Comparison of ENCODE assay signal across 18 cellular contexts in genomic region chr4:86400216-86400615, GRCh38.
"Had no signal": no experiment of that assay in that cellular context is flagged by ENCODE, and none has a peak within 500 bp of the region (broad histone marks: within the 10 kb centered on the region; RNA-seq: fewer than 3 reads in every experiment).

No MANE protein-coding gene starts in this region.

- H3K4me1 Mint-ChIP-seq: activated CD4-positive, alpha-beta memory T cell treated with anti-CD3 and anti-CD28 coated beads, Interleukin-2, amount 10 ng/mL, durations not matched to agents 7 days and 5 days; activated CD4-positive, alpha-beta T cell treated with anti-CD3 and anti-CD28 coated beads for 36 hours; stimulated activated naive CD8-positive, alpha-beta T cell treated with anti-CD3 and anti-CD28 coated beads, Interleukin-15, amount 100 ng/mL, for 72 hours had no signal

- H3K9me3 ChIP-seq: adrenal gland, spleen had no signal

- H3K27ac ChIP-seq: adrenal gland, spleen had no signal

- H3K36me3 ChIP-seq: adrenal gland, spleen had no signal

- H3K4me3 ChIP-seq: adrenal gland, spleen had no signal

- H3K4me3 Mint-ChIP-seq: activated CD4-positive, alpha-beta memory T cell treated with anti-CD3 and anti-CD28 coated beads, Interleukin-2, amount 10 ng/mL, durations not matched to agents 7 days and 5 days; activated CD4-positive, alpha-beta T cell treated with anti-CD3 and anti-CD28 coated beads for 36 hours; activated T-cell treated with anti-CD3 and anti-CD28 coated beads, Interleukin-2, amount 50 U/mL, for 4 hours; natural killer cell treated with Interleukin-12 subunit alpha and Interleukin-12 subunit beta and Interleukin-15 and Interleukin-18, amount 100 ng/mL, for 72 hours; stimulated activated naive CD8-positive, alpha-beta T cell treated with anti-CD3 and anti-CD28 coated beads, Interleukin-15, amount 100 ng/mL, for 72 hours; T-helper 1 cell treated with Interleukin-12 subunit alpha and Interleukin-12 subunit beta and Interleukin-4 antibody, amounts not matched to agents 30 μg/mL and 1 μg/mL, for 36 hours; type B pancreatic cell had no signal

- H3K9me3 Mint-ChIP-seq: activated CD4-positive, alpha-beta memory T cell treated with anti-CD3 and anti-CD28 coated beads, Interleukin-2, amount 10 ng/mL, durations not matched to agents 7 days and 5 days; activated T-cell treated with anti-CD3 and anti-CD28 coated beads, Interleukin-2, amount 50 U/mL, for 4 hours; stimulated activated naive CD8-positive, alpha-beta T cell treated with anti-CD3 and anti-CD28 coated beads, Interleukin-15, amount 100 ng/mL, for 72 hours; T-helper 1 cell treated with Interleukin-12 subunit alpha and Interleukin-12 subunit beta and Interleukin-4 antibody, amounts not matched to agents 30 μg/mL and 1 μg/mL, for 36 hours had no signal

- H3K27ac Mint-ChIP-seq: activated CD4-positive, alpha-beta memory T cell treated with anti-CD3 and anti-CD28 coated beads, Interleukin-2, amount 10 ng/mL, durations not matched to agents 7 days and 5 days; activated CD4-positive, alpha-beta T cell treated with anti-CD3 and anti-CD28 coated beads for 36 hours; natural killer cell treated with Interleukin-12 subunit alpha and Interleukin-12 subunit beta and Interleukin-15 and Interleukin-18, amount 100 ng/mL, for 72 hours; T-helper 1 cell treated with Interleukin-12 subunit alpha and Interleukin-12 subunit beta and Interleukin-4 antibody, amounts not matched to agents 30 μg/mL and 1 μg/mL, for 36 hours; type B pancreatic cell had no signal

- ATAC-seq: activated CD4-positive, alpha-beta T cell treated with anti-CD3 and anti-CD28 coated beads for 36 hours; activated T-cell treated with anti-CD3 and anti-CD28 coated beads, Interleukin-2, amount 50 U/mL, for 4 hours; natural killer cell treated with Interleukin-12 subunit alpha and Interleukin-12 subunit beta and Interleukin-15 and Interleukin-18, amount 100 ng/mL, for 72 hours; stimulated activated naive CD8-positive, alpha-beta T cell treated with anti-CD3 and anti-CD28 coated beads, Interleukin-15, amount 100 ng/mL, for 72 hours had no signal

- H3K27me3 Mint-ChIP-seq: activated CD4-positive, alpha-beta memory T cell treated with anti-CD3 and anti-CD28 coated beads, Interleukin-2, amount 10 ng/mL, durations not matched to agents 7 days and 5 days; activated CD4-positive, alpha-beta T cell treated with anti-CD3 and anti-CD28 coated beads for 36 hours; natural killer cell treated with Interleukin-12 subunit alpha and Interleukin-12 subunit beta and Interleukin-15 and Interleukin-18, amount 100 ng/mL, for 72 hours; stimulated activated naive CD8-positive, alpha-beta T cell treated with anti-CD3 and anti-CD28 coated beads, Interleukin-15, amount 100 ng/mL, for 72 hours; type B pancreatic cell had no signal

- H3K4me1 ChIP-seq: adrenal gland, spleen had no signal

- H3K36me3 Mint-ChIP-seq: natural killer cell treated with Interleukin-12 subunit alpha and Interleukin-12 subunit beta and Interleukin-15 and Interleukin-18, amount 100 ng/mL, for 72 hours; type B pancreatic cell had no signal

- DNase-seq: activated CD4-positive, alpha-beta memory T cell treated with anti-CD3 and anti-CD28 coated beads, Interleukin-2, amount 10 ng/mL, durations not matched to agents 7 days and 5 days; activated CD4-positive, alpha-beta T cell treated with anti-CD3 and anti-CD28 coated beads for 36 hours; activated effector memory CD4-positive, alpha-beta T cell treated with Interleukin-2 at 50 U/mL for 16 hours; activated naive CD4-positive, alpha-beta T cell treated with anti-CD3 and anti-CD28 coated beads, Interleukin-2, amount 50 U/mL, for 16 hours; activated T-cell treated with anti-CD3 and anti-CD28 coated beads, Interleukin-2, amount 50 U/mL, for 4 hours; adrenal gland; central memory CD4-positive, alpha-beta T cell; cortex of kidney; effector CD8-positive, alpha-beta T cell; hippocampal formation; kidney; mesendoderm; posterior cingulate gyrus; spleen; stimulated activated naive CD8-positive, alpha-beta T cell treated with anti-CD3 and anti-CD28 coated beads, Interleukin-15, amount 100 ng/mL, for 72 hours had no signal
